ENCODE assay signal across 31 cellular contexts in genomic region chr7:106855540-106856132, GRCh38. TPM values are rescaled to one million over a fixed set of nuclear protein-coding genes. Genes with fewer than 3 reads are reported as not detected.
DNase-seq lines count a peak whose midpoint lies in the region; ATAC-seq lines count a peak whose summit lies in the region.
"Had no signal": no experiment of that assay in that cellular context is flagged by ENCODE, and none has a peak within 500 bp of the region (broad histone marks: within the 10 kb centered on the region; RNA-seq: fewer than 3 reads in every experiment).

No MANE protein-coding gene starts in this region.

- peak; percentile 45 for ATAC-seq in activated CD8-positive, alpha-beta memory T cell treated with anti-CD3 and anti-CD28 coated beads, Interleukin-2, amount 10 ng/mL, durations not matched to agents 7 days and 5 days
- ATAC-seq in GM18511 (IDR thresholded peaks at IDR 0.05; ENCODE audit: unreplicated experiment) (peak; percentile 55), T-helper 17 cell (no peak), HG02852 (IDR thresholded peaks at IDR 0.05; ENCODE audit: unreplicated experiment) (no peak)
- peak; percentile 91 for ATAC-seq in stimulated activated effector memory CD8-positive, alpha-beta T cell treated with anti-CD3 and anti-CD28 coated beads, Interleukin-12 subunit alpha, Interleukin-12 subunit beta, amount 100 ng/mL, for 72 hours
- ATAC-seq: GM23338 had no signal

- H3K9me3 Mint-ChIP-seq in activated CD8-positive, alpha-beta memory T cell treated with anti-CD3 and anti-CD28 coated beads, Interleukin-2, amount 10 ng/mL, durations not matched to agents 7 days and 5 days (ENCODE audit: low read depth) = peaks cover 9% of the 10 kb centered on the region
- peaks cover 3% of the 10 kb centered on the region for H3K9me3 Mint-ChIP-seq in stimulated activated effector memory CD8-positive, alpha-beta T cell treated with anti-CD3 and anti-CD28 coated beads, Interleukin-12 subunit alpha, Interleukin-12 subunit beta, amount 100 ng/mL, for 72 hours
- H3K9me3 Mint-ChIP-seq: GM23338, HFFc6 had no signal

- peaks cover 4% of the 10 kb centered on the region for H3K4me1 Mint-ChIP-seq in activated CD8-positive, alpha-beta memory T cell treated with anti-CD3 and anti-CD28 coated beads, Interleukin-2, amount 10 ng/mL, durations not matched to agents 7 days and 5 days
- peaks cover 2% of the 10 kb centered on the region for H3K4me1 Mint-ChIP-seq in T-helper 17 cell
- H3K4me1 Mint-ChIP-seq in stimulated activated effector memory CD8-positive, alpha-beta T cell treated with anti-CD3 and anti-CD28 coated beads, Interleukin-12 subunit alpha, Interleukin-12 subunit beta, amount 100 ng/mL, for 72 hours = peaks cover 25% of the 10 kb centered on the region

- peaks cover 6% of the 10 kb centered on the region for H3K36me3 Mint-ChIP-seq in activated CD8-positive, alpha-beta memory T cell treated with anti-CD3 and anti-CD28 coated beads, Interleukin-2, amount 10 ng/mL, durations not matched to agents 7 days and 5 days
- H3K36me3 Mint-ChIP-seq in T-helper 17 cell (ENCODE audit: low read depth) = no peaks in the 10 kb centered on the region
- H3K36me3 Mint-ChIP-seq in stimulated activated effector memory CD8-positive, alpha-beta T cell treated with anti-CD3 and anti-CD28 coated beads, Interleukin-12 subunit alpha, Interleukin-12 subunit beta, amount 100 ng/mL, for 72 hours = no peaks in the 10 kb centered on the region

- H3K27ac Mint-ChIP-seq in activated CD8-positive, alpha-beta memory T cell treated with anti-CD3 and anti-CD28 coated beads, Interleukin-2, amount 10 ng/mL, durations not matched to agents 7 days and 5 days = no peak overlapping the region
- H3K27ac Mint-ChIP-seq in T-helper 17 cell = no peak overlapping the region
- peak overlapping the region; percentile 8 for H3K27ac Mint-ChIP-seq in stimulated activated effector memory CD8-positive, alpha-beta T cell treated with anti-CD3 and anti-CD28 coated beads, Interleukin-12 subunit alpha, Interleukin-12 subunit beta, amount 100 ng/mL, for 72 hours
- H3K27ac Mint-ChIP-seq: GM23338, HFFc6, nephron had no signal

- no peak overlapping the region for H3K4me3 ChIP-seq in MG63
- H3K4me3 ChIP-seq: BLaER1, cardiac muscle cell, GM23338, smooth muscle cell, thoracic aorta, uterus had no signal

- no peak for DNase-seq in activated CD8-positive, alpha-beta memory T cell treated with anti-CD3 and anti-CD28 coated beads, Interleukin-2, amount 10 ng/mL, durations not matched to agents 7 days and 5 days
- no peak for DNase-seq in activated CD8-positive, alpha-beta memory T cell treated with anti-CD3 and anti-CD28 coated beads, Interleukin-2, amount 50 U/mL, for 4 hours
- DNase-seq in T-helper 17 cell = no peak
- no peak for DNase-seq in stimulated activated effector memory CD8-positive, alpha-beta T cell treated with anti-CD3 and anti-CD28 coated beads, Interleukin-12 subunit alpha, Interleukin-12 subunit beta, amount 100 ng/mL, for 72 hours (ENCODE audit: low spot score in 2 of 2)
- no peak for DNase-seq in MG63
- no peak for DNase-seq in NOMO-1 (lab: John Stamatoyannopoulos, UW; ENCODE audit: unreplicated experiment in 2 of 2)
- DNase-seq: ACHN; activated CD4-positive, alpha-beta T cell treated with anti-CD3 and anti-CD28 coated beads, Interleukin-2, amount 50 U/mL, for 4 hours; activated naive CD4-positive, alpha-beta T cell treated with anti-CD3 and anti-CD28 coated beads, Interleukin-2, amount 50 U/mL, for 16 hours; aorta; Calu3; cortex of kidney; HFFc6; hypothalamus; NCI-H146; NCI-H524; retina; RPMI8226; SK-N-SH; stimulated activated naive CD4-positive, alpha-beta T cell; uterus had no signal

- no peaks in the 10 kb centered on the region for H3K27me3 ChIP-seq in MG63
- H3K27me3 ChIP-seq: BLaER1, cardiac muscle cell, uterus had no signal

- H3K9me3 ChIP-seq in T-helper 17 cell (ENCODE audit: control insufficient read depth, low read length, poor library complexity, severe bottlenecking) (no peaks in the 10 kb centered on the region), MG63 (no peaks in the 10 kb centered on the region)
- H3K9me3 ChIP-seq: SK-N-SH, thoracic aorta, uterus had no signal

- H3K27me3 Mint-ChIP-seq in activated CD8-positive, alpha-beta memory T cell treated with anti-CD3 and anti-CD28 coated beads, Interleukin-2, amount 10 ng/mL, durations not matched to agents 7 days and 5 days = no peaks in the 10 kb centered on the region
- H3K27me3 Mint-ChIP-seq in T-helper 17 cell = peaks cover 10% of the 10 kb centered on the region

- CTCF ChIA-PET in activated CD8-positive, alpha-beta memory T cell treated with anti-CD3 and anti-CD28 coated beads, Interleukin-2, amount 10 ng/mL, durations not matched to agents 7 days and 5 days (lab: Charles Lee) = no interaction called here

- H3K4me3 Mint-ChIP-seq in activated CD8-positive, alpha-beta memory T cell treated with anti-CD3 and anti-CD28 coated beads, Interleukin-2, amount 10 ng/mL, durations not matched to agents 7 days and 5 days = no peak overlapping the region
- H3K4me3 Mint-ChIP-seq in T-helper 17 cell = peak overlapping the region; percentile 15
- H3K4me3 Mint-ChIP-seq in stimulated activated effector memory CD8-positive, alpha-beta T cell treated with anti-CD3 and anti-CD28 coated beads, Interleukin-12 subunit alpha, Interleukin-12 subunit beta, amount 100 ng/mL, for 72 hours = no peak overlapping the region
- H3K4me3 Mint-ChIP-seq: GM23338, HFFc6, nephron had no signal

- no peaks in the 10 kb centered on the region for H3K36me3 ChIP-seq in MG63
- H3K36me3 ChIP-seq: BLaER1, cardiac muscle cell, thoracic aorta, uterus had no signal

RNA-seq across cellular contexts. Expression of gene PIK3CG, which starts 9.4 kb away (rescaled TPM):
- total RNA-seq in activated CD8-positive, alpha-beta memory T cell treated with anti-CD3 and anti-CD28 coated beads, Interleukin-2, amount 10 ng/mL, durations not matched to agents 7 days and 5 days = 10 to 100 TPM; 50.5 to 57.5 TPM
- 10 to 100 TPM; 24.8 to 25.7 TPM for total RNA-seq in T-helper 17 cell
- not detected in 2 replicates for total RNA-seq in MG63 (2014; rRNA removed; shearing (Covaris generic); ENCODE audit: low replicate concordance)
- total RNA-seq: Calu3, GM23338, HFFc6, MCF 10A, osteocyte, smooth muscle cell had no signal

Comparison
In these comparisons a context has a peak if more than half of its experiments do, and no peak if none do; other contexts are left out.
1. ATAC-seq: peak in activated CD8-positive, alpha-beta memory T cell treated with anti-CD3 and anti-CD28 coated beads, Interleukin-2, amount 10 ng/mL, durations not matched to agents 7 days and 5 days (single experiment), GM18511 (single experiment) and stimulated activated effector memory CD8-positive, alpha-beta T cell treated with anti-CD3 and anti-CD28 coated beads, Interleukin-12 subunit alpha, Interleukin-12 subunit beta, amount 100 ng/mL, for 72 hours (single experiment); none in T-helper 17 cell (single experiment) and HG02852 (single experiment).
2. RNA of gene PIK3CG, which starts 9.4 kb away (total RNA-seq): 50.5 to 57.5 TPM in activated CD8-positive, alpha-beta memory T cell treated with anti-CD3 and anti-CD28 coated beads, Interleukin-2, amount 10 ng/mL, durations not matched to agents 7 days and 5 days and 24.8 to 25.7 TPM in T-helper 17 cell; not detected in MG63; every median in the first group is over 10 times any median in the second.